Comparison of ENCODE assay signal across 8 cellular contexts in the genomic region with DNA sequence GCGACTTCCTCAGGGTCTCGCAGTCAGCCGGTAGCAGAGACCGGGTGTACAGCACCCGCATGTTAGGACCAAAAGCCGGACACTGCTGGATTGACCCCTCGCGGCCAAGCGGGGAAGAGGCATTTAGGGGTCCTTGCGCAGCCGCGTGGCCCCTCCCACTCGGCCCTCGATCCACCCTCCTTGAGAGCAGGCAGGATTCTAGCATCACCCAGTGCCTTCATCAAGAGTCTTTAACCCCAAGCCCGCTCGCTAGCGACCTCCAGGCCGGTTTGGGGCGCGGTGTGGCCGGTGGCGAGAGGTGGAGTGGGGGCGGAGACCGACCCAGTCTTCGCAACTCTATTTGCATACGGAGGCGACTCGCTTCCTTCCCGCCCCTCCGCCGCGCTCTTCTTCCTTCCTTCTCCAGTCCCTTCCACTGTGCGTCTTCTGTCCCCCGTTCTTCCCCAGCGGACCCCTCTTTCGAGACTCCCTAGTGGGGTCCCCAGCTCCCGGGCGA. TPM values are rescaled to one million over a fixed set of nuclear protein-coding genes. Genes with fewer than 3 reads are reported as not detected.
DNase-seq lines count a peak whose midpoint lies in the region; ATAC-seq, FAIRE-seq and TF ChIP-seq lines count a peak whose summit lies in the region.

A gene with protein sequence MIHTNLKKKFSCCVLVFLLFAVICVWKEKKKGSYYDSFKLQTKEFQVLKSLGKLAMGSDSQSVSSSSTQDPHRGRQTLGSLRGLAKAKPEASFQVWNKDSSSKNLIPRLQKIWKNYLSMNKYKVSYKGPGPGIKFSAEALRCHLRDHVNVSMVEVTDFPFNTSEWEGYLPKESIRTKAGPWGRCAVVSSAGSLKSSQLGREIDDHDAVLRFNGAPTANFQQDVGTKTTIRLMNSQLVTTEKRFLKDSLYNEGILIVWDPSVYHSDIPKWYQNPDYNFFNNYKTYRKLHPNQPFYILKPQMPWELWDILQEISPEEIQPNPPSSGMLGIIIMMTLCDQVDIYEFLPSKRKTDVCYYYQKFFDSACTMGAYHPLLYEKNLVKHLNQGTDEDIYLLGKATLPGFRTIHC (plus strand): TSS at position 384 of the 496 bp plus-strand sequence. CDS start 112,178 bp downstream, outside the sequence.

- FAIRE-seq in GM12892 (lab: Jason Lieb, UNC): peak; percentile 87

- TF ChIP-seq POLR2A in GM12892 (IDR thresholded peaks at IDR 0.05; ENCODE audit: low read depth, low read length): peak; percentile 78; the same call in 1 of the 2 replicates

- DNase-seq in GM12892 (ENCODE audit: insufficient read length) (peak; percentile 70), NCI-H510A (lab: John Stamatoyannopoulos, UW) (peak; percentile 27), medulla oblongata (ENCODE audit: extremely low spot score) (peak; percentile 81), NCI-H1694 treated with DMSO at 0.1 percent for 48 hours (lab: John Stamatoyannopoulos, UW) (no peak)
- peak; percentile 90 for DNase-seq in activated CD8-positive, alpha-beta memory T cell treated with anti-CD3 and anti-CD28 coated beads for 24 hours
- DNase-seq in effector memory CD8-positive, alpha-beta T cell: peak; percentile 45 to 53 (median 48)
- peak; percentile 50 for DNase-seq in stimulated activated CD8-positive, alpha-beta memory T cell treated with anti-CD3 and anti-CD28 coated beads, Interleukin-12 subunit alpha, Interleukin-12 subunit beta, amount 100 ng/mL, for 4 hours (ENCODE audit: low read depth)

- H3K36me3 Mint-ChIP-seq in effector memory CD8-positive, alpha-beta T cell (ENCODE audit: insufficient read depth): peaks cover 39% of the 10 kb centered on the region

- no peaks in the 10 kb centered on the region for H3K9me3 Mint-ChIP-seq in effector memory CD8-positive, alpha-beta T cell

- no peaks in the 10 kb centered on the region for H3K27me3 Mint-ChIP-seq in effector memory CD8-positive, alpha-beta T cell

- ATAC-seq in HG02642 (IDR thresholded peaks at IDR 0.05; ENCODE audit: poor library complexity, unreplicated experiment): peak; percentile 71
- ATAC-seq in effector memory CD8-positive, alpha-beta T cell (replicated peaks): peak; percentile 41

- peaks cover 32% of the 10 kb centered on the region in 2 donors for H3K4me1 Mint-ChIP-seq in effector memory CD8-positive, alpha-beta T cell (ENCODE audit: low read depth in 2 of 2)

- peak within 1 kb of the TSS; percentile 95 to 96 for H3K27ac Mint-ChIP-seq in effector memory CD8-positive, alpha-beta T cell

- H3K4me3 Mint-ChIP-seq in effector memory CD8-positive, alpha-beta T cell: peak within 1 kb of the TSS; percentile 91 to 97

RNA-seq across cellular contexts. Expression of the gene that starts here (rescaled TPM):
- 127 TPM for polyA plus RNA-seq in GM12892 (2012; ENCODE audit: missing spikeins)
